ENCODE assay signal across 1 cellular context in the genomic region with DNA sequence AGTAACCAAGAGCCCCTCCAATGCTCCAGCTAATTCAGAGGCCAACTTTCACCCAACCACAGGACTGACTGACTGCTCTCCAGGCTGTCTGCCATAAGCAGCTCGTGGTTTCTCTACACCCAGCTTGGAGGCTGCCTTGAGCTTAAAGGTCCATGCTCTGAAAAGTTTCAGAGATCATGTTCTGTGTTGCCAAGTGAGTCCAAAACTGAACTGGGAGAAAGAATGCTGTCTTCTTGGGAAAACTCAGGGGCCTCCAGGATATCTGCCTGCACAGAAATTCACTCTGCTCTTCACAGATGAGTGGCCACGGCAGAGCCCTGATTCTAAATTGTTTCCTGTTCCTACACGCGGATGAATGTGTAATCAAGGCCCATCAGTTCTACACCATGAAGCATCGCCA.
TF ChIP-seq lines count a peak whose summit lies in the region.

No MANE protein-coding gene starts in this region.

TF ChIP-seq in GM12878, 131 proteins besides CTCF, POLR2A, EP300 and RAD21 (continued from another document):
- TF ChIP-seq, protein P1, sequence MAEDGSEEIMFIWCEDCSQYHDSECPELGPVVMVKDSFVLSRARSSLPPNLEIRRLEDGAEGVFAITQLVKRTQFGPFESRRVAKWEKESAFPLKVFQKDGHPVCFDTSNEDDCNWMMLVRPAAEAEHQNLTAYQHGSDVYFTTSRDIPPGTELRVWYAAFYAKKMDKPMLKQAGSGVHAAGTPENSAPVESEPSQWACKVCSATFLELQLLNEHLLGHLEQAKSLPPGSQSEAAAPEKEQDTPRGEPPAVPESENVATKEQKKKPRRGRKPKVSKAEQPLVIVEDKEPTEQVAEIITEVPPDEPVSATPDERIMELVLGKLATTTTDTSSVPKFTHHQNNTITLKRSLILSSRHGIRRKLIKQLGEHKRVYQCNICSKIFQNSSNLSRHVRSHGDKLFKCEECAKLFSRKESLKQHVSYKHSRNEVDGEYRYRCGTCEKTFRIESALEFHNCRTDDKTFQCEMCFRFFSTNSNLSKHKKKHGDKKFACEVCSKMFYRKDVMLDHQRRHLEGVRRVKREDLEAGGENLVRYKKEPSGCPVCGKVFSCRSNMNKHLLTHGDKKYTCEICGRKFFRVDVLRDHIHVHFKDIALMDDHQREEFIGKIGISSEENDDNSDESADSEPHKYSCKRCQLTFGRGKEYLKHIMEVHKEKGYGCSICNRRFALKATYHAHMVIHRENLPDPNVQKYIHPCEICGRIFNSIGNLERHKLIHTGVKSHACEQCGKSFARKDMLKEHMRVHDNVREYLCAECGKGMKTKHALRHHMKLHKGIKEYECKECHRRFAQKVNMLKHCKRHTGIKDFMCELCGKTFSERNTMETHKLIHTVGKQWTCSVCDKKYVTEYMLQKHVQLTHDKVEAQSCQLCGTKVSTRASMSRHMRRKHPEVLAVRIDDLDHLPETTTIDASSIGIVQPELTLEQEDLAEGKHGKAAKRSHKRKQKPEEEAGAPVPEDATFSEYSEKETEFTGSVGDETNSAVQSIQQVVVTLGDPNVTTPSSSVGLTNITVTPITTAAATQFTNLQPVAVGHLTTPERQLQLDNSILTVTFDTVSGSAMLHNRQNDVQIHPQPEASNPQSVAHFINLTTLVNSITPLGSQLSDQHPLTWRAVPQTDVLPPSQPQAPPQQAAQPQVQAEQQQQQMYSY (CRISPR knock-in tag; IDR thresholded peaks at IDR 0.05), result no peak
- TF ChIP-seq CREM (IDR thresholded peaks at IDR 0.05; ENCODE audit: low read depth) (0 out of 2 replicates have a peak, but pooled peaks have one; percentile 4), RUNX3 (IDR thresholded peaks at IDR 0.05; ENCODE audit: low read length) (peak; percentile 52), YY1 (IDR thresholded peaks at IDR 0.05; ENCODE audit: low read depth, low read length) (peak; percentile 43; the same call in 1 of the 2 replicates)
- TF ChIP-seq, protein P2, sequence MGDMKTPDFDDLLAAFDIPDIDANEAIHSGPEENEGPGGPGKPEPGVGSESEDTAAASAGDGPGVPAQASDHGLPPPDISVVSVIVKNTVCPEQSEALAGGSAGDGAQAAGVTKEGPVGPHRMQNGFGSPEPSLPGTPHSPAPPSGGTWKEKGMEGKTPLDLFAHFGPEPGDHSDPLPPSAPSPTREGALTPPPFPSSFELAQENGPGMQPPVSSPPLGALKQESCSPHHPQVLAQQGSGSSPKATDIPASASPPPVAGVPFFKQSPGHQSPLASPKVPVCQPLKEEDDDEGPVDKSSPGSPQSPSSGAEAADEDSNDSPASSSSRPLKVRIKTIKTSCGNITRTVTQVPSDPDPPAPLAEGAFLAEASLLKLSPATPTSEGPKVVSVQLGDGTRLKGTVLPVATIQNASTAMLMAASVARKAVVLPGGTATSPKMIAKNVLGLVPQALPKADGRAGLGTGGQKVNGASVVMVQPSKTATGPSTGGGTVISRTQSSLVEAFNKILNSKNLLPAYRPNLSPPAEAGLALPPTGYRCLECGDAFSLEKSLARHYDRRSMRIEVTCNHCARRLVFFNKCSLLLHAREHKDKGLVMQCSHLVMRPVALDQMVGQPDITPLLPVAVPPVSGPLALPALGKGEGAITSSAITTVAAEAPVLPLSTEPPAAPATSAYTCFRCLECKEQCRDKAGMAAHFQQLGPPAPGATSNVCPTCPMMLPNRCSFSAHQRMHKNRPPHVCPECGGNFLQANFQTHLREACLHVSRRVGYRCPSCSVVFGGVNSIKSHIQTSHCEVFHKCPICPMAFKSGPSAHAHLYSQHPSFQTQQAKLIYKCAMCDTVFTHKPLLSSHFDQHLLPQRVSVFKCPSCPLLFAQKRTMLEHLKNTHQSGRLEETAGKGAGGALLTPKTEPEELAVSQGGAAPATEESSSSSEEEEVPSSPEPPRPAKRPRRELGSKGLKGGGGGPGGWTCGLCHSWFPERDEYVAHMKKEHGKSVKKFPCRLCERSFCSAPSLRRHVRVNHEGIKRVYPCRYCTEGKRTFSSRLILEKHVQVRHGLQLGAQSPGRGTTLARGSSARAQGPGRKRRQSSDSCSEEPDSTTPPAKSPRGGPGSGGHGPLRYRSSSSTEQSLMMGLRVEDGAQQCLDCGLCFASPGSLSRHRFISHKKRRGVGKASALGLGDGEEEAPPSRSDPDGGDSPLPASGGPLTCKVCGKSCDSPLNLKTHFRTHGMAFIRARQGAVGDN (IDR thresholded peaks at IDR 0.05), result peak; percentile 40; the same call in 1 of the 2 replicates
- TF ChIP-seq, protein P3, sequence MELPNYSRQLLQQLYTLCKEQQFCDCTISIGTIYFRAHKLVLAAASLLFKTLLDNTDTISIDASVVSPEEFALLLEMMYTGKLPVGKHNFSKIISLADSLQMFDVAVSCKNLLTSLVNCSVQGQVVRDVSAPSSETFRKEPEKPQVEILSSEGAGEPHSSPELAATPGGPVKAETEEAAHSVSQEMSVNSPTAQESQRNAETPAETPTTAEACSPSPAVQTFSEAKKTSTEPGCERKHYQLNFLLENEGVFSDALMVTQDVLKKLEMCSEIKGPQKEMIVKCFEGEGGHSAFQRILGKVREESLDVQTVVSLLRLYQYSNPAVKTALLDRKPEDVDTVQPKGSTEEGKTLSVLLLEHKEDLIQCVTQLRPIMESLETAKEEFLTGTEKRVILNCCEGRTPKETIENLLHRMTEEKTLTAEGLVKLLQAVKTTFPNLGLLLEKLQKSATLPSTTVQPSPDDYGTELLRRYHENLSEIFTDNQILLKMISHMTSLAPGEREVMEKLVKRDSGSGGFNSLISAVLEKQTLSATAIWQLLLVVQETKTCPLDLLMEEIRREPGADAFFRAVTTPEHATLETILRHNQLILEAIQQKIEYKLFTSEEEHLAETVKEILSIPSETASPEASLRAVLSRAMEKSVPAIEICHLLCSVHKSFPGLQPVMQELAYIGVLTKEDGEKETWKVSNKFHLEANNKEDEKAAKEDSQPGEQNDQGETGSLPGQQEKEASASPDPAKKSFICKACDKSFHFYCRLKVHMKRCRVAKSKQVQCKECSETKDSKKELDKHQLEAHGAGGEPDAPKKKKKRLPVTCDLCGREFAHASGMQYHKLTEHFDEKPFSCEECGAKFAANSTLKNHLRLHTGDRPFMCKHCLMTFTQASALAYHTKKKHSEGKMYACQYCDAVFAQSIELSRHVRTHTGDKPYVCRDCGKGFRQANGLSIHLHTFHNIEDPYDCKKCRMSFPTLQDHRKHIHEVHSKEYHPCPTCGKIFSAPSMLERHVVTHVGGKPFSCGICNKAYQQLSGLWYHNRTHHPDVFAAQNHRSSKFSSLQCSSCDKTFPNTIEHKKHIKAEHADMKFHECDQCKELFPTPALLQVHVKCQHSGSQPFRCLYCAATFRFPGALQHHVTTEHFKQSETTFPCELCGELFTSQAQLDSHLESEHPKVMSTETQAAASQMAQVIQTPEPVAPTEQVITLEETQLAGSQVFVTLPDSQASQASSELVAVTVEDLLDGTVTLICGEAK (IDR thresholded peaks at IDR 0.05; ENCODE audit: borderline replicate concordance), result no peak
